Comparison of ENCODE assay signal across 1 cellular context in genomic region chr14:50854521-50854920, GRCh38.
TF ChIP-seq lines count a peak whose summit lies in the region.

No MANE protein-coding gene starts in this region.

TF ChIP-seq in IMR-90, 13 proteins besides CTCF, POLR2A, EP300 and RAD21:
- no peak for TF ChIP-seq ELK1 (IDR thresholded peaks at IDR 0.05; ENCODE audit: borderline replicate concordance, low read depth, low read length)
- TF ChIP-seq RCOR1 (IDR thresholded peaks at IDR 0.05; ENCODE audit: insufficient replicate concordance, low read length): no peak
- no peak for TF ChIP-seq USF2 (IDR thresholded peaks at IDR 0.05; ENCODE audit: low read depth, low read length)
- TF ChIP-seq CEBPB (IDR thresholded peaks at IDR 0.05; ENCODE audit: low read depth, low read length): no peak
- no peak for TF ChIP-seq RFX5 (IDR thresholded peaks at IDR 0.05; ENCODE audit: low read depth, low read length)
- no peak for TF ChIP-seq MAFK (IDR thresholded peaks at IDR 0.05; ENCODE audit: low read depth, low read length)
- no peak for TF ChIP-seq MXI1 (IDR thresholded peaks at IDR 0.05; ENCODE audit: borderline replicate concordance, low read depth, low read length)
- no peak for TF ChIP-seq FOS (IDR thresholded peaks at IDR 0.05; ENCODE audit: low read depth, low read length)
- TF ChIP-seq SMC3 (IDR thresholded peaks at IDR 0.05; ENCODE audit: low read depth, low read length): no peak
- no peak for TF ChIP-seq BHLHE40 (IDR thresholded peaks at IDR 0.05; ENCODE audit: low read depth, low read length)
- TF ChIP-seq MAZ (IDR thresholded peaks at IDR 0.05; ENCODE audit: borderline replicate concordance, low read depth, low read length): no peak
- TF ChIP-seq CHD1 (IDR thresholded peaks at IDR 0.05; ENCODE audit: low read depth, low read length): no peak
- no peak for TF ChIP-seq NFE2L2 (IDR thresholded peaks at IDR 0.05; ENCODE audit: low read depth, low read length)
